8 cellular contexts compared by ENCODE assay signal in genomic region chr3:188294823-188295487, GRCh38.
DNase-seq lines count a peak whose midpoint lies in the region; ATAC-seq and TF ChIP-seq lines count a peak whose summit lies in the region.

No MANE protein-coding gene starts in this region.

- 24 to 31% methylated on average over 11 of the region's 11 CpGs for WGBS in tibial nerve, 2 donors

- H3K36me3 ChIP-seq in tibial nerve (no peaks in the 10 kb centered on the region), SJCRH30 (no peaks in the 10 kb centered on the region)

- peak; percentile 50 for ATAC-seq in left colon

- peak in 1 of 2 donors; percentile 72 for TF ChIP-seq EP300 in tibial nerve (IDR thresholded peaks at IDR 0.05)

- DNase-seq in AG10803 (ENCODE audit: low read depth) (peak; percentile 96), LoVo (ENCODE audit: low spot score) (peak; percentile 70), astrocyte of the cerebellum (ENCODE audit: low read depth) (peak; percentile 91), left colon (no peak), tibial nerve (ENCODE audit: low spot score in 2 of 2) (no peak), SJCRH30 (no peak), inferior parietal cortex (ENCODE audit: extremely low spot score) (no peak), DMS114 treated with DMSO at 0.1 percent for 48 hours (lab: John Stamatoyannopoulos, UW; ENCODE audit: unreplicated experiment) (no peak)

- H3K27me3 ChIP-seq in tibial nerve (no peaks in the 10 kb centered on the region), SJCRH30 (no peaks in the 10 kb centered on the region)

- H3K27ac ChIP-seq in tibial nerve, result peak overlapping the region; percentile 16 to 79 (median 71)
- H3K27ac ChIP-seq in SJCRH30, result no peak overlapping the region

- no peak overlapping the region for H3K4me3 ChIP-seq in AG10803 (ENCODE audit: low read length)
- no peak overlapping the region for H3K4me3 ChIP-seq in astrocyte of the cerebellum (ENCODE audit: low read depth, low read length)
- no peak overlapping the region for H3K4me3 ChIP-seq in tibial nerve
- H3K4me3 ChIP-seq in SJCRH30, result no peak overlapping the region

- TF ChIP-seq CTCF in AG10803 (conservative IDR thresholded peaks at IDR 0.05; ENCODE audit: low read length) (no peak), astrocyte of the cerebellum (IDR thresholded peaks at IDR 0.05; ENCODE audit: low read depth, low read length, missing control alignments) (no peak), tibial nerve (IDR thresholded peaks at IDR 0.05) (no peak)

- H3K9me3 ChIP-seq in tibial nerve, result no peaks in the 10 kb centered on the region
- no peaks in the 10 kb centered on the region for H3K9me3 ChIP-seq in SJCRH30 (replicated peaks)

- no peak for TF ChIP-seq POLR2A in tibial nerve (IDR thresholded peaks at IDR 0.05)

- intact Hi-C loops in left colon (cut with DNase I, micrococcal nuclease), result no loop called here

- in situ Hi-C loops in astrocyte of the cerebellum (cut with HindIII; ENCODE audit: low sequenced_read_pairs), result no loop called here

- H3K4me1 ChIP-seq in tibial nerve (peaks cover 0 to 67% (median 36%) of the 10 kb centered on the region in 4 donors), SJCRH30 (no peaks in the 10 kb centered on the region)

Comparison
In these comparisons a context has a peak if more than half of its experiments do, and no peak if none do; other contexts are left out.
1. DNase-seq: peak in AG10803 (single experiment), LoVo (single experiment) and astrocyte of the cerebellum (single experiment); none in left colon (0 of 2), tibial nerve (0 of 2), SJCRH30 (0 of 2), inferior parietal cortex (single experiment) and DMS114 treated with DMSO at 0.1 percent for 48 hours (single experiment).